Comparison of ENCODE assay signal across 26 cellular contexts in genomic region chr4:38462659-38463058, GRCh38.
DNase-seq lines count a peak whose midpoint lies in the region; ATAC-seq, FAIRE-seq and TF ChIP-seq lines count a peak whose summit lies in the region.
"Had no signal": no experiment of that assay in that cellular context is flagged by ENCODE, and none has a peak within 500 bp of the region (broad histone marks: within the 10 kb centered on the region; RNA-seq: fewer than 3 reads in every experiment).

No MANE protein-coding gene starts in this region.

- peaks cover 2% of the 10 kb centered on the region for H3K36me3 Mint-ChIP-seq in neural progenitor cell

- H3K4me3 Mint-ChIP-seq in neural progenitor cell: no peak overlapping the region
- H3K4me3 Mint-ChIP-seq: CD4-positive, alpha-beta memory T cell had no signal

- H3K9me3 ChIP-seq in heart left ventricle: peaks cover 0 to 12% (median 4%) of the 10 kb centered on the region in 12 donors
- no peaks in the 10 kb centered on the region for H3K9me3 ChIP-seq in neural progenitor cell (ENCODE audit: low read depth)
- H3K9me3 ChIP-seq in upper lobe of right lung: no peaks in the 10 kb centered on the region
- H3K9me3 ChIP-seq: SJSA1 had no signal

- H3K9me3 Mint-ChIP-seq in neural progenitor cell: peaks cover 18% of the 10 kb centered on the region

- TF ChIP-seq CTCF in heart left ventricle (IDR thresholded peaks at IDR 0.05) (no peak), epithelial cell of esophagus (IDR thresholded peaks at IDR 0.05; ENCODE audit: insufficient read depth, low read depth, low read length, missing control alignments) (no peak), neural progenitor cell (IDR thresholded peaks at IDR 0.05) (no peak), upper lobe of right lung (IDR thresholded peaks at IDR 0.05) (no peak)

- H3K4me2 ChIP-seq in neural progenitor cell: no peak overlapping the region
- H3K4me2 ChIP-seq: BLaER1 treated with 17β-estradiol and CSF1 and Interleukin-3, amounts not matched to agents 10 nM and 100 nM; KMS-11 had no signal

- no peak overlapping the region for H3K4me3 ChIP-seq in heart left ventricle
- H3K4me3 ChIP-seq in epithelial cell of esophagus (ENCODE audit: low read length): no peak overlapping the region
- H3K4me3 ChIP-seq in neural progenitor cell: no peak overlapping the region
- no peak overlapping the region for H3K4me3 ChIP-seq in upper lobe of right lung
- H3K4me3 ChIP-seq: BLaER1 treated with 17β-estradiol and CSF1 and Interleukin-3, amounts not matched to agents 10 nM and 100 nM; GM12878; GM23248; SJSA1 had no signal

- DNase-seq in left cardiac atrium (peak; percentile 31), heart left ventricle (no peak), epithelial cell of esophagus (ENCODE audit: low read depth) (peak; percentile 26), neural progenitor cell (ENCODE audit: low spot score) (no peak), upper lobe of right lung (no peak), frontal cortex (ENCODE audit: low spot score in 2 of 2) (no peak)
- DNase-seq in stimulated activated naive CD4-positive, alpha-beta T cell (lab: John Stamatoyannopoulos, UW): no peak
- DNase-seq: 8988T; CD4-positive, alpha-beta memory T cell; DMS 273 treated with DMSO at 0.1 percent for 48 hours; DMS79 treated with DMSO at 0.1 percent for 48 hours; GM23248; HCEC 1CT; IMR-90; NCI-H1092 treated with DMSO at 0.1 percent for 48 hours; NCI-H1436 treated with DMSO at 0.1 percent for 48 hours; NCI-H1930; NCI-H510A treated with DMSO at 0.1 percent for 48 hours; NCI-H748 treated with DMSO at 0.1 percent for 48 hours had no signal

- H2AFZ ChIP-seq in neural progenitor cell (replicated peaks): peak overlapping the region; percentile 17
- H2AFZ ChIP-seq: GM23248 had no signal

- no peaks in the 10 kb centered on the region for H3K79me2 ChIP-seq in neural progenitor cell (ENCODE audit: low read depth)

- H3K27ac ChIP-seq in heart left ventricle: no peak overlapping the region
- no peak overlapping the region for H3K27ac ChIP-seq in neural progenitor cell
- no peak overlapping the region for H3K27ac ChIP-seq in upper lobe of right lung
- H3K27ac ChIP-seq: BLaER1 treated with 17β-estradiol and CSF1 and Interleukin-3, amounts not matched to agents 10 nM and 100 nM; GM23248; KMS-11; SJSA1 had no signal

- H3K4me1 Mint-ChIP-seq in neural progenitor cell: no peaks in the 10 kb centered on the region

- intact Hi-C loops in left cardiac atrium (cut with DNase I): no loop called here
- intact Hi-C loops in heart left ventricle (cut with DNase I): loop anchor here in 2 of 10 donors (10.0 kb wide), 1 partner anchor 138 kb away; no protein-coding TSS in a partner anchor
- intact Hi-C loops in upper lobe of right lung (cut with DNase I): no loop called here

- 50 to 60% (median 56%) methylated on average over 3 to 4 of the region's 4 CpGs for WGBS in heart left ventricle, 4 donors

- H3K27me3 ChIP-seq in heart left ventricle: no peaks in the 10 kb centered on the region
- H3K27me3 ChIP-seq in neural progenitor cell: no peaks in the 10 kb centered on the region
- no peaks in the 10 kb centered on the region for H3K27me3 ChIP-seq in upper lobe of right lung
- H3K27me3 ChIP-seq: BLaER1 treated with 17β-estradiol and CSF1 and Interleukin-3, amounts not matched to agents 10 nM and 100 nM; SJSA1 had no signal

- ATAC-seq in left cardiac atrium (peak in 1 of 2 donors; percentile 32), heart left ventricle (no peak), upper lobe of right lung (peak; percentile 22), GM19324 (IDR thresholded peaks at IDR 0.05; ENCODE audit: low FRiP score, unreplicated experiment) (no peak)
- ATAC-seq: GM12878, Panc1 had no signal

- no peak for FAIRE-seq in frontal cortex (lab: Jason Lieb, UNC)
- FAIRE-seq: GM12878 had no signal

- no peak overlapping the region for H3K9ac ChIP-seq in neural progenitor cell
- H3K9ac ChIP-seq: BLaER1 treated with 17β-estradiol and CSF1 and Interleukin-3, amounts not matched to agents 10 nM and 100 nM; GM23248; KMS-11 had no signal

- peaks cover 0 to 6% (median 0%) of the 10 kb centered on the region in 12 donors for H3K4me1 ChIP-seq in heart left ventricle
- no peaks in the 10 kb centered on the region for H3K4me1 ChIP-seq in neural progenitor cell
- no peaks in the 10 kb centered on the region for H3K4me1 ChIP-seq in upper lobe of right lung
- H3K4me1 ChIP-seq: BLaER1 treated with 17β-estradiol and CSF1 and Interleukin-3, amounts not matched to agents 10 nM and 100 nM; Caco-2; SJSA1 had no signal

- H3K36me3 ChIP-seq in heart left ventricle (no peaks in the 10 kb centered on the region), neural progenitor cell (no peaks in the 10 kb centered on the region), upper lobe of right lung (no peaks in the 10 kb centered on the region)
- H3K36me3 ChIP-seq: BLaER1 treated with 17β-estradiol and CSF1 and Interleukin-3, amounts not matched to agents 10 nM and 100 nM; SJSA1 had no signal

- no peaks in the 10 kb centered on the region for H3F3A ChIP-seq in neural progenitor cell (ENCODE audit: low read depth)

- peaks cover 8% of the 10 kb centered on the region for H3K27me3 Mint-ChIP-seq in neural progenitor cell (ENCODE audit: insufficient read depth, low read depth)
- H3K27me3 Mint-ChIP-seq: CD4-positive, alpha-beta memory T cell had no signal

- TF ChIP-seq POLR2A in heart left ventricle (IDR thresholded peaks at IDR 0.05): no peak

- H3K27ac Mint-ChIP-seq in neural progenitor cell: no peak overlapping the region
- H3K27ac Mint-ChIP-seq: CD4-positive, alpha-beta memory T cell had no signal

- H4K20me1 ChIP-seq in neural progenitor cell (ENCODE audit: low read depth): no peaks in the 10 kb centered on the region
- H4K20me1 ChIP-seq: BLaER1 treated with 17β-estradiol and CSF1 and Interleukin-3, amounts not matched to agents 10 nM and 100 nM had no signal

Comparison
In these comparisons a context has a peak if more than half of its experiments do, and no peak if none do; other contexts are left out.
1. DNase-seq: peak in left cardiac atrium (single experiment) and epithelial cell of esophagus (single experiment); none in heart left ventricle (0 of 5), neural progenitor cell (single experiment), upper lobe of right lung (single experiment), frontal cortex (0 of 2) and stimulated activated naive CD4-positive, alpha-beta T cell (0 of 6).